18 cellular contexts compared by ENCODE assay signal in the genomic region with DNA sequence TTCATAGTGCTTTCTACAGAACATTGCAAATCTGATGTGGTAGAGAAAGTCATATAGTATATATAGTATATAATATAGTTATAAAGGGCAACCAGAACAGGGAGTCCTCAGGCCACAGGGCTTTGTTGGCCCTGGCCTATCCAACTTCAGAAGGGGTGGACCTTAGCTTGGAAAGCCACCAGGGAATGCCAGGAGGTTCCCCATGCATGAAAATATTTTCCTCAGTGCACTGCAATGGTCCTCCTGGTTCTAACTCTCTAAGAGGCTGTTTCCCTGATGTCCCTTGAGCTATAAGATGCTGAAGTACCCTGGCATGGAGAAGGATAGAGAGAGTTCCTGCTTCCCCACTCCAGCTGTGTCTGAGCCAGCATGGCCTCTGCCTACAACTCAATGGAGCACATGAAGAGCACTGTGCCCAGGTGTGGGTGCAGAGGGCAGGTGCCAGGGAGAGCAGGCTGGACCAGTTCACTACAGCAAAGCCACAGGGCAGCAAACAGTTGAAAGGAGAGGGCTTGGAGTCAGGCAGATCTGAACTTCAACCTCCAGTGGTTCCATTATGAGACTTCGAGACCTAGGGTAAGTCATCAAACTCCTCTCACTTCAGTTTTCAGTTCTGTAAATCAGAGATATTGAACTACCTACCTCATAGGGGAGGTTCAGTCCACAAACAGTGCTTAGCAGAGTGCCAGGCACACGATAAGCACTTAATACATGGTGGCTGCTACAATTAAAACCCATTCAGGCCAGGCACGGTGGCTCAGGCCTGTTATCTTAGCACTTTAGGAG.
DNase-seq lines count a peak whose midpoint lies in the region; ATAC-seq and TF ChIP-seq lines count a peak whose summit lies in the region.
"Had no signal": no experiment of that assay in that cellular context is flagged by ENCODE, and none has a peak within 500 bp of the region (broad histone marks: within the 10 kb centered on the region; RNA-seq: fewer than 3 reads in every experiment).

No MANE protein-coding gene starts in this region.

- no peaks in the 10 kb centered on the region for H3K9me3 ChIP-seq in body of pancreas
- H3K9me3 ChIP-seq: ovary, thoracic aorta had no signal

- no peak for TF ChIP-seq POLR2A in GM18505 (IDR thresholded peaks at IDR 0.05; ENCODE audit: borderline replicate concordance, extremely low read depth, insufficient read depth, insufficient read length)
- no peak for TF ChIP-seq POLR2A in body of pancreas (IDR thresholded peaks at IDR 0.05)

- H3K4me3 Mint-ChIP-seq in chondrocyte (ENCODE audit: unreplicated experiment): no peak overlapping the region
- H3K4me3 Mint-ChIP-seq: memory B cell; naive B cell; stimulated activated effector memory CD8-positive, alpha-beta T cell treated with anti-CD3 and anti-CD28 coated beads, Interleukin-12 subunit alpha, Interleukin-12 subunit beta, amount 100 ng/mL, for 72 hours had no signal

- intact Hi-C loops in body of pancreas (cut with DNase I): no loop called here

- H3K36me3 Mint-ChIP-seq in chondrocyte (ENCODE audit: low read depth): no peaks in the 10 kb centered on the region
- H3K36me3 Mint-ChIP-seq: memory B cell; naive B cell; stimulated activated effector memory CD8-positive, alpha-beta T cell treated with anti-CD3 and anti-CD28 coated beads, Interleukin-12 subunit alpha, Interleukin-12 subunit beta, amount 100 ng/mL, for 72 hours had no signal

- 80 to 93% methylated on average over 2 to 3 of the region's 3 CpGs for WGBS in body of pancreas, 2 donors

- no peaks in the 10 kb centered on the region for H3K27me3 Mint-ChIP-seq in chondrocyte (ENCODE audit: low read depth)

- no peak overlapping the region for H3K4me3 ChIP-seq in body of pancreas
- H3K4me3 ChIP-seq: dorsolateral prefrontal cortex, ovary, thoracic aorta had no signal

- H3K27me3 ChIP-seq in body of pancreas: no peaks in the 10 kb centered on the region
- H3K27me3 ChIP-seq: ovary had no signal

- DNase-seq in RPMI8226 (peak; percentile 16), chondrocyte (ENCODE audit: low spot score) (no peak), hippocampal formation (lab: John Stamatoyannopoulos, UW) (no peak), midbrain (lab: John Stamatoyannopoulos, UW) (no peak), body of pancreas (no peak)
- DNase-seq: dorsolateral prefrontal cortex, foreskin melanocyte, naive B cell, NCI-H1105, NCI-H510A, ovary had no signal

- no peaks in the 10 kb centered on the region for H3K36me3 ChIP-seq in body of pancreas (replicated peaks in 1 of 2; ENCODE audit: insufficient read depth in 1 of 2, low read depth in 2 of 2)
- H3K36me3 ChIP-seq: ovary, thoracic aorta had no signal

- TF ChIP-seq CTCF in chondrocyte (IDR thresholded peaks at IDR 0.05): no peak
- TF ChIP-seq CTCF in body of pancreas (IDR thresholded peaks at IDR 0.05): no peak

- H3K27ac ChIP-seq in body of pancreas: no peak overlapping the region
- H3K27ac ChIP-seq: dorsolateral prefrontal cortex, ovary, thoracic aorta had no signal

- ATAC-seq in GM18505 (IDR thresholded peaks at IDR 0.05; ENCODE audit: unreplicated experiment) (peak; percentile 81), GM19468 (IDR thresholded peaks at IDR 0.05; ENCODE audit: extremely low read depth, unreplicated experiment) (peak; percentile 21), HG02973 (IDR thresholded peaks at IDR 0.05; ENCODE audit: unreplicated experiment) (peak; percentile 82), body of pancreas (no peak)
- ATAC-seq: sciatic nerve; stimulated activated effector memory CD8-positive, alpha-beta T cell treated with anti-CD3 and anti-CD28 coated beads, Interleukin-12 subunit alpha, Interleukin-12 subunit beta, amount 100 ng/mL, for 72 hours had no signal

- H3K9me3 Mint-ChIP-seq in chondrocyte (ENCODE audit: low read depth): peaks cover 3% of the 10 kb centered on the region
- H3K9me3 Mint-ChIP-seq: stimulated activated effector memory CD8-positive, alpha-beta T cell treated with anti-CD3 and anti-CD28 coated beads, Interleukin-12 subunit alpha, Interleukin-12 subunit beta, amount 100 ng/mL, for 72 hours had no signal

- no peaks in the 10 kb centered on the region for H3K4me1 Mint-ChIP-seq in chondrocyte (ENCODE audit: low read depth)
- H3K4me1 Mint-ChIP-seq: memory B cell; naive B cell; stimulated activated effector memory CD8-positive, alpha-beta T cell treated with anti-CD3 and anti-CD28 coated beads, Interleukin-12 subunit alpha, Interleukin-12 subunit beta, amount 100 ng/mL, for 72 hours had no signal

- H3K27ac Mint-ChIP-seq in chondrocyte (ENCODE audit: unreplicated experiment): no peak overlapping the region
- H3K27ac Mint-ChIP-seq: memory B cell; naive B cell; stimulated activated effector memory CD8-positive, alpha-beta T cell treated with anti-CD3 and anti-CD28 coated beads, Interleukin-12 subunit alpha, Interleukin-12 subunit beta, amount 100 ng/mL, for 72 hours had no signal

- no peaks in the 10 kb centered on the region for H3K4me1 ChIP-seq in body of pancreas
